1 cellular context compared by ENCODE assay signal in the genomic region with DNA sequence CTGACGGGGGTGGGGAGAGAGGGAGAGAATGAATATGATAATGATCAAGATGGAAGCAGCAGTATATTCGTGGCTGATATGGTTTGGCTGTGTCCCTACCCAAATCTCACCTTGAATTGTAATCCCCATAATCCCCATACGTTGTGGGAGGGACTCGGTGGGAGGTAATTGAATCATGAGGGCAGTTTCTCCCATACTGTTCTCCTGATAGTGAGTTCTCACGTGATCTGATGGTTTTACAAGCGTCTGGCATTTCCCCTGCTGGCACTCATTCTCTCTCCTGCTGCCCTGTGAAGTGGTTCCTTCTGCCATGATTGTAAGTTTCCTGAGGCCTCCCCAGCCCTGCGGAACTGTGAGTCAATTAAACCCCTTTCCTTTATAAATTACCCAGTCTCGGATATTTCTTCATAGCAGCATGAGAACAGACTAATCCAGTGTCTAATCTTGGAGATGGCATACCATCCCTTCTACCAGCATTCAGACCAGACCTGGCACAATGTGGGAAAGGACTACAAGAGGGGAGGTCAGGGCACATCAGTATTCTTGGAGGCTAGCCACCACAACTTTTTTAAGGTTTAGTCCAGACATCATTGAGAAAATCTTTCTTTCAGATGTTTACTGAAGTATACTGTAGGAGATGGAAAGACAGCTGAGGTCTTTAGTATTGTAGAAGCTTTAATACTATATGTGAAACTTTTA.
A peak's percentile ranks its signal among the peaks of the same experiment; 100 is the strongest.
TF ChIP-seq lines count a peak whose summit lies in the region.

No MANE protein-coding gene starts in this region.

TF ChIP-seq in HEK293, 187 proteins besides CTCF, POLR2A, EP300 and RAD21:
- TF ChIP-seq ZIC2 (tag by site-specific recombination; IDR thresholded peaks at IDR 0.05) (peak; percentile 52), GLIS1 (tag by site-specific recombination; IDR thresholded peaks at IDR 0.05) (peak; percentile 61), MZF1 (tag by site-specific recombination; IDR thresholded peaks at IDR 0.05; ENCODE audit: borderline replicate concordance) (peak; percentile 67; the same call in 1 of the 2 replicates)
